Comparison of ENCODE assay signal across 11 cellular contexts in genomic region chr13:33639158-33639557, GRCh38.
DNase-seq lines count a peak whose midpoint lies in the region; ATAC-seq, FAIRE-seq and TF ChIP-seq lines count a peak whose summit lies in the region.
"Had no signal": no experiment of that assay in that cellular context is flagged by ENCODE, and none has a peak within 500 bp of the region (broad histone marks: within the 10 kb centered on the region; RNA-seq: fewer than 3 reads in every experiment).

No MANE protein-coding gene starts in this region.

- H3K27ac ChIP-seq in brain microvascular endothelial cell (no peak overlapping the region), keratinocyte (ENCODE audit: control insufficient read depth, insufficient read depth, low read length) (peak overlapping the region; percentile 0), upper lobe of right lung (no peak overlapping the region)

- H3K9ac ChIP-seq in keratinocyte (ENCODE audit: control insufficient read depth, extremely low read depth, insufficient read depth, low read length) = no peak overlapping the region

- peak overlapping the region; percentile 89 for H3K27ac Mint-ChIP-seq in activated T-cell treated with anti-CD3 and anti-CD28 coated beads, Interleukin-2, amount 50 U/mL, for 24 hours
- no peak overlapping the region for H3K27ac Mint-ChIP-seq in chondrocyte (ENCODE audit: unreplicated experiment)
- H3K27ac Mint-ChIP-seq: B cell had no signal

- DNase-seq in activated T-cell treated with anti-CD3 and anti-CD28 coated beads, Interleukin-2, amount 50 U/mL, for 24 hours = no peak
- DNase-seq in activated T-cell treated with anti-CD3 and anti-CD28 coated beads, Interleukin-2, amount 50 U/mL, for 4 hours = no peak
- DNase-seq in brain microvascular endothelial cell = peak; percentile 44
- no peak for DNase-seq in keratinocyte (ENCODE audit: low read depth, low spot score)
- no peak for DNase-seq in upper lobe of right lung
- DNase-seq in chondrocyte (ENCODE audit: low spot score) = no peak
- DNase-seq in nucleus accumbens (lab: John Stamatoyannopoulos, UW) = no peak
- no peak for DNase-seq in SK-N-DZ (ENCODE audit: low spot score)
- DNase-seq: NCI-H2171 treated with DMSO at 0.1 percent for 48 hours, upper lobe of left lung had no signal

- intact Hi-C loops in upper lobe of right lung (cut with DNase I) = no loop called here

- H3K36me3 Mint-ChIP-seq in activated T-cell treated with anti-CD3 and anti-CD28 coated beads, Interleukin-2, amount 50 U/mL, for 24 hours (ENCODE audit: low read depth) = no peaks in the 10 kb centered on the region
- no peaks in the 10 kb centered on the region for H3K36me3 Mint-ChIP-seq in activated T-cell treated with anti-CD3 and anti-CD28 coated beads, Interleukin-2, amount 50 U/mL, for 4 hours (ENCODE audit: insufficient read depth)
- H3K36me3 Mint-ChIP-seq in chondrocyte (ENCODE audit: low read depth) = no peaks in the 10 kb centered on the region

- no peak overlapping the region for H3K4me2 ChIP-seq in keratinocyte (ENCODE audit: control insufficient read depth, extremely low read depth, insufficient read depth, low read depth, low read length)

- no peak overlapping the region for H2AFZ ChIP-seq in keratinocyte (ENCODE audit: control insufficient read depth, low read length)

- in situ Hi-C loops in brain microvascular endothelial cell (cut with HindIII; ENCODE audit: low pct_ligation_motif_present, low sequenced_read_pairs) = no loop called here

- peaks cover 45% of the 10 kb centered on the region for H3K4me1 Mint-ChIP-seq in activated T-cell treated with anti-CD3 and anti-CD28 coated beads, Interleukin-2, amount 50 U/mL, for 24 hours (ENCODE audit: low read depth)
- H3K4me1 Mint-ChIP-seq in activated T-cell treated with anti-CD3 and anti-CD28 coated beads, Interleukin-2, amount 50 U/mL, for 4 hours (ENCODE audit: low read depth) = peaks cover 22% of the 10 kb centered on the region
- H3K4me1 Mint-ChIP-seq in chondrocyte (ENCODE audit: low read depth) = peaks cover 34% of the 10 kb centered on the region
- H3K4me1 Mint-ChIP-seq: B cell had no signal

- FAIRE-seq in keratinocyte (lab: Jason Lieb, UNC) = no peak

- H3K36me3 ChIP-seq in brain microvascular endothelial cell (replicated peaks) (no peaks in the 10 kb centered on the region), keratinocyte (ENCODE audit: control insufficient read depth in 2 of 2, extremely low read depth in 1 of 2, insufficient read depth in 2 of 2, low read length in 2 of 2) (no peaks in the 10 kb centered on the region), upper lobe of right lung (no peaks in the 10 kb centered on the region)
- H3K36me3 ChIP-seq: upper lobe of left lung had no signal

- H3K9me3 Mint-ChIP-seq in activated T-cell treated with anti-CD3 and anti-CD28 coated beads, Interleukin-2, amount 50 U/mL, for 24 hours = no peaks in the 10 kb centered on the region
- H3K9me3 Mint-ChIP-seq in activated T-cell treated with anti-CD3 and anti-CD28 coated beads, Interleukin-2, amount 50 U/mL, for 4 hours = no peaks in the 10 kb centered on the region
- no peaks in the 10 kb centered on the region for H3K9me3 Mint-ChIP-seq in chondrocyte (ENCODE audit: low read depth)

- no peaks in the 10 kb centered on the region for H3K9me1 ChIP-seq in keratinocyte (ENCODE audit: control insufficient read depth, extremely low read depth, insufficient read depth, low read length)

- H3K79me2 ChIP-seq in keratinocyte (ENCODE audit: control insufficient read depth, insufficient read depth, low read length) = no peaks in the 10 kb centered on the region

- no peak overlapping the region for H3K4me3 ChIP-seq in brain microvascular endothelial cell (ENCODE audit: low read depth, low read length)
- H3K4me3 ChIP-seq in keratinocyte (ENCODE audit: control insufficient read depth in 2 of 3, extremely low read depth in 1 of 3, insufficient read depth in 2 of 3, low read depth in 1 of 3, low read length in 3 of 3) = no peak overlapping the region
- H3K4me3 ChIP-seq in upper lobe of right lung = no peak overlapping the region
- H3K4me3 ChIP-seq: upper lobe of left lung had no signal

- H4K20me1 ChIP-seq in keratinocyte (ENCODE audit: control insufficient read depth, extremely low read depth, insufficient read depth, low read length) = no peaks in the 10 kb centered on the region

- no peak for TF ChIP-seq CTCF in brain microvascular endothelial cell (IDR thresholded peaks at IDR 0.05; ENCODE audit: low read depth, low read length, missing control alignments)
- no peak for TF ChIP-seq CTCF in keratinocyte (optimal IDR thresholded peaks at IDR 0.05 in 1 of 3, IDR thresholded peaks at IDR 0.05 in 1 of 3, conservative IDR thresholded peaks at IDR 0.05 in 1 of 3; ENCODE audit: extremely low read depth in 1 of 3, insufficient read depth in 2 of 3, low read length in 3 of 3)
- TF ChIP-seq CTCF in upper lobe of right lung (IDR thresholded peaks at IDR 0.05) = no peak
- TF ChIP-seq CTCF in chondrocyte (IDR thresholded peaks at IDR 0.05) = no peak

- no peak overlapping the region for H3K4me3 Mint-ChIP-seq in activated T-cell treated with anti-CD3 and anti-CD28 coated beads, Interleukin-2, amount 50 U/mL, for 24 hours
- H3K4me3 Mint-ChIP-seq in activated T-cell treated with anti-CD3 and anti-CD28 coated beads, Interleukin-2, amount 50 U/mL, for 4 hours = no peak overlapping the region
- H3K4me3 Mint-ChIP-seq in chondrocyte (ENCODE audit: unreplicated experiment) = no peak overlapping the region
- H3K4me3 Mint-ChIP-seq: B cell had no signal

- H3K9me3 ChIP-seq in keratinocyte (ENCODE audit: control insufficient read depth, low read depth, low read length) (no peaks in the 10 kb centered on the region), upper lobe of right lung (no peaks in the 10 kb centered on the region)
- H3K9me3 ChIP-seq: upper lobe of left lung had no signal

- dilution Hi-C loops in keratinocyte (cut with MboI; ENCODE audit: extremely low pct_ligation_motif_present, low sequenced_read_pairs) = no loop called here

- ATAC-seq in activated T-cell treated with anti-CD3 and anti-CD28 coated beads, Interleukin-2, amount 50 U/mL, for 4 hours = no peak
- peak; percentile 48 for ATAC-seq in upper lobe of right lung

- H3K27me3 ChIP-seq in brain microvascular endothelial cell (replicated peaks) = no peaks in the 10 kb centered on the region
- no peaks in the 10 kb centered on the region for H3K27me3 ChIP-seq in keratinocyte (ENCODE audit: control insufficient read depth, extremely low read depth, insufficient read depth, low read length)
- no peaks in the 10 kb centered on the region for H3K27me3 ChIP-seq in upper lobe of right lung
- H3K27me3 ChIP-seq: upper lobe of left lung had no signal

- peaks cover 77% of the 10 kb centered on the region for H3K4me1 ChIP-seq in keratinocyte (ENCODE audit: control insufficient read depth, extremely low read depth, insufficient read depth, low read length)
- H3K4me1 ChIP-seq in upper lobe of right lung = peaks cover 23% of the 10 kb centered on the region

- peaks cover 4% of the 10 kb centered on the region for H3K27me3 Mint-ChIP-seq in activated T-cell treated with anti-CD3 and anti-CD28 coated beads, Interleukin-2, amount 50 U/mL, for 24 hours
- no peaks in the 10 kb centered on the region for H3K27me3 Mint-ChIP-seq in activated T-cell treated with anti-CD3 and anti-CD28 coated beads, Interleukin-2, amount 50 U/mL, for 4 hours (ENCODE audit: low read depth)
- no peaks in the 10 kb centered on the region for H3K27me3 Mint-ChIP-seq in chondrocyte (ENCODE audit: low read depth)
